Comparison of ENCODE assay signal across 13 cellular contexts in genomic region chr21:46001821-46002681, GRCh38. TPM values are rescaled to one million over a fixed set of nuclear protein-coding genes. Genes with fewer than 3 reads are reported as not detected.
A peak's percentile ranks its signal among the peaks of the same experiment; 100 is the strongest.
DNase-seq lines count a peak whose midpoint lies in the region; ATAC-seq and TF ChIP-seq lines count a peak whose summit lies in the region.
"Had no signal": no experiment of that assay in that cellular context is flagged by ENCODE, and none has a peak within 500 bp of the region (broad histone marks: within the 10 kb centered on the region; RNA-seq: fewer than 3 reads in every experiment).

No MANE protein-coding gene starts in this region.

- peaks cover 20% of the 10 kb centered on the region for H3K36me3 Mint-ChIP-seq in WTC11
- H3K36me3 Mint-ChIP-seq in progenitor cell of endocrine pancreas (ENCODE audit: insufficient read depth): peaks cover 5% of the 10 kb centered on the region
- peaks cover 5% of the 10 kb centered on the region for H3K36me3 Mint-ChIP-seq in endothelial cell (ENCODE audit: low read depth, unreplicated experiment)

- CTCF ChIA-PET in WTC11 (lab: Charles Lee): no interaction called here

- ATAC-seq in WTC11: no peak
- ATAC-seq: upper lobe of right lung had no signal

- H3K36me3 ChIP-seq in HAP-1 (replicated peaks): peaks cover 11% of the 10 kb centered on the region

- POLR2A ChIA-PET in WTC11 (lab: Charles Lee): no interaction called here

- H3K27me3 Mint-ChIP-seq in WTC11 (ENCODE audit: low read depth) (no peaks in the 10 kb centered on the region), progenitor cell of endocrine pancreas (no peaks in the 10 kb centered on the region), endothelial cell (ENCODE audit: unreplicated experiment) (peaks cover 1% of the 10 kb centered on the region)

- H3K9me3 ChIP-seq in HAP-1: no peaks in the 10 kb centered on the region
- H3K9me3 ChIP-seq: psoas muscle, upper lobe of right lung had no signal

- no peaks in the 10 kb centered on the region for H3K9me3 Mint-ChIP-seq in WTC11
- no peaks in the 10 kb centered on the region for H3K9me3 Mint-ChIP-seq in progenitor cell of endocrine pancreas (ENCODE audit: low read depth)
- H3K9me3 Mint-ChIP-seq in endothelial cell (ENCODE audit: unreplicated experiment): no peaks in the 10 kb centered on the region

- DNase-seq in GM20000 (ENCODE audit: low spot score): peak; percentile 22
- peak; percentile 11 for DNase-seq in WTC11 (ENCODE audit: low spot score)
- DNase-seq in iPS-NIHi11 (ENCODE audit: low spot score): peak; percentile 5
- peak; percentile 8 for DNase-seq in progenitor cell of endocrine pancreas (ENCODE audit: low spot score, unreplicated experiment)
- DNase-seq in HAP-1 (ENCODE audit: low spot score in 2 of 2): no peak
- no peak for DNase-seq in endothelial cell (ENCODE audit: low spot score)
- no peak for DNase-seq in HUDEP-2 (lab: John Stamatoyannopoulos, UW; ENCODE audit: unreplicated experiment in 76 of 76)
- DNase-seq: amniotic stem cell, cortex of kidney, NCI-H1105 treated with DMSO at 0.1 percent for 48 hours, upper lobe of right lung had no signal

- H3K27ac Mint-ChIP-seq in WTC11: no peak overlapping the region
- no peak overlapping the region for H3K27ac Mint-ChIP-seq in progenitor cell of endocrine pancreas
- H3K27ac Mint-ChIP-seq in endothelial cell (ENCODE audit: unreplicated experiment): no peak overlapping the region

- no peaks in the 10 kb centered on the region for H3K4me1 ChIP-seq in HAP-1
- H3K4me1 ChIP-seq: psoas muscle, upper lobe of right lung had no signal

- H3K4me1 Mint-ChIP-seq in WTC11 (no peaks in the 10 kb centered on the region), progenitor cell of endocrine pancreas (ENCODE audit: low read depth) (no peaks in the 10 kb centered on the region), endothelial cell (ENCODE audit: unreplicated experiment) (no peaks in the 10 kb centered on the region)

- H3K27me3 ChIP-seq in HAP-1 (ENCODE audit: low read depth): no peaks in the 10 kb centered on the region
- H3K27me3 ChIP-seq: upper lobe of right lung had no signal

- no peak overlapping the region for H3K4me3 ChIP-seq in HAP-1
- H3K4me3 ChIP-seq: psoas muscle, SK-N-MC, upper lobe of right lung had no signal

- H3K4me3 Mint-ChIP-seq in WTC11: no peak overlapping the region
- no peak overlapping the region for H3K4me3 Mint-ChIP-seq in progenitor cell of endocrine pancreas (ENCODE audit: low read depth)
- no peak overlapping the region for H3K4me3 Mint-ChIP-seq in endothelial cell (ENCODE audit: unreplicated experiment)

- in situ Hi-C loops in HAP-1 (cut with MboI; ENCODE audit: low sequenced_read_pairs): no loop called here

- TF ChIP-seq CTCF in GM20000 (IDR thresholded peaks at IDR 0.05; ENCODE audit: extremely low read depth, missing control alignments): no peak
- TF ChIP-seq CTCF in WTC11 (IDR thresholded peaks at IDR 0.05): no peak
- no peak for TF ChIP-seq CTCF in progenitor cell of endocrine pancreas (IDR thresholded peaks at IDR 0.05; ENCODE audit: unreplicated experiment)
- TF ChIP-seq CTCF in endothelial cell (IDR thresholded peaks at IDR 0.05; ENCODE audit: unreplicated experiment): no peak

TF ChIP-seq in WTC11, 78 proteins besides CTCF, POLR2A, EP300 and RAD21:
- TF ChIP-seq, protein P1, sequence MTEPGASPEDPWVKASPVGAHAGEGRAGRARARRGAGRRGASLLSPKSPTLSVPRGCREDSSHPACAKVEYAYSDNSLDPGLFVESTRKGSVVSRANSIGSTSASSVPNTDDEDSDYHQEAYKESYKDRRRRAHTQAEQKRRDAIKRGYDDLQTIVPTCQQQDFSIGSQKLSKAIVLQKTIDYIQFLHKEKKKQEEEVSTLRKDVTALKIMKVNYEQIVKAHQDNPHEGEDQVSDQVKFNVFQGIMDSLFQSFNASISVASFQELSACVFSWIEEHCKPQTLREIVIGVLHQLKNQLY (CRISPR knock-in tag; IDR thresholded peaks at IDR 0.05): no peak
- TF ChIP-seq CREB1 (CRISPR knock-in tag; IDR thresholded peaks at IDR 0.05) (no peak), ZNF317 (CRISPR knock-in tag; IDR thresholded peaks at IDR 0.05; ENCODE audit: borderline replicate concordance, low read depth) (no peak), EMX1 (CRISPR knock-in tag; IDR thresholded peaks at IDR 0.05) (no peak), TEAD4 (CRISPR knock-in tag; IDR thresholded peaks at IDR 0.05) (no peak)

RNA-seq across cellular contexts. Expression of gene COL6A1, which starts 20.5 kb away (rescaled TPM):
- total RNA-seq in WTC11 (2021): 221 to 245 TPM (median 240 TPM) in 3 replicates
- 135 and 137 TPM in 2 replicates for total RNA-seq in progenitor cell of endocrine pancreas
- total RNA-seq in endothelial cell (ENCODE audit: unreplicated experiment): 65.5 TPM

Comparison
In these comparisons a context has a peak if more than half of its experiments do, and no peak if none do; other contexts are left out.
1. DNase-seq: peak in GM20000 (single experiment), WTC11 (single experiment), iPS-NIHi11 (single experiment) and progenitor cell of endocrine pancreas (single experiment); none in HAP-1 (0 of 2), endothelial cell (single experiment) and HUDEP-2 (0 of 76).